Comparison of ENCODE assay signal across 18 cellular contexts in the genomic region with DNA sequence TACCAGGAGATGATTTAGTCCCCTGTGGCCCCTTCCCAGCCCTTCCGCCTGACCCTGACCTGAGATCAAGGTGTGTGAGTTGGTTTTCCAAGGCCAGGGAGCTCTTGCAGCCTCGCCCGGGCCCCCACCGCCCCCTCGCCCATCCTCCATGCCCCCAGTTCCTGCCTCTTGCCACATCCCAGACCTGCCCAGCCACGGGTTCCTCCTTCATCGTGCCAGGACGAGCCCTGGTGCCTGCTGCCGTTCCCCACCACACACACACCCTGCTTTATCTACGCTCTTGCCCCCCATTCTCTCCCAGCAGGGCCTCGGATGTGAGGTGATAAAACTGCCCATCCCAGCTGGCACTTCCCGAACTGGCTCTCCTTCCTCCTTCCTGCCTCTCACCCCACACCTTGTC. TPM values are rescaled to one million over a fixed set of nuclear protein-coding genes. Genes with fewer than 3 reads are reported as not detected.
A peak's percentile ranks its signal among the peaks of the same experiment; 100 is the strongest.
DNase-seq lines count a peak whose midpoint lies in the region; ATAC-seq and TF ChIP-seq lines count a peak whose summit lies in the region.
"Had no signal": no experiment of that assay in that cellular context is flagged by ENCODE, and none has a peak within 500 bp of the region (broad histone marks: within the 10 kb centered on the region; RNA-seq: fewer than 3 reads in every experiment).

No MANE protein-coding gene starts in this region.

- peak overlapping the region; percentile 84 for H3K9ac ChIP-seq in HCT116 (ENCODE audit: low read length)

- TF ChIP-seq CTCF in CD4-positive, alpha-beta T cell (IDR thresholded peaks at IDR 0.05): no peak
- TF ChIP-seq CTCF in HCT116 (IDR thresholded peaks at IDR 0.05 in 2 of 3, conservative IDR thresholded peaks at IDR 0.05 in 1 of 3; ENCODE audit: borderline replicate concordance in 1 of 3, insufficient read depth in 1 of 3, low read depth in 2 of 3, low read length in 2 of 3) (no peak), nephron (IDR thresholded peaks at IDR 0.05; ENCODE audit: unreplicated experiment in 3 of 3) (no peak)

- RAD21 ChIA-PET in HCT116 (lab: Charles Lee; ENCODE audit: low non-redundant PET in 1 of 2, low total read pairs in 2 of 2, uncharacterized antibody in 2 of 2, unreplicated experiment in 2 of 2): interaction anchor here in 1 of 2 experiments (0.6 kb wide), 1 partner anchor 14 kb away, joined by 3 read pairs; no protein-coding TSS in a partner anchor

- H3K4me3 Mint-ChIP-seq in CD4-positive, alpha-beta T cell: peak overlapping the region; percentile 47
- peak overlapping the region; percentile 91 for H3K4me3 Mint-ChIP-seq in activated naive CD8-positive, alpha-beta T cell treated with anti-CD3 and anti-CD28 coated beads, Interleukin-2, amount 50 U/mL, for 24 hours
- H3K4me3 Mint-ChIP-seq in nephron: peak overlapping the region; percentile 43 to 67 (median 64)

- H3K4me3 ChIP-seq in HCT116 (replicated peaks in 1 of 2; ENCODE audit: low read depth in 1 of 2, low read length in 2 of 2) (no peak overlapping the region), SJCRH30 (no peak overlapping the region)
- H3K4me3 ChIP-seq: testis had no signal

- DNase-seq in CD4-positive, alpha-beta T cell: no peak
- DNase-seq in HCT116 (ENCODE audit: low read depth, low spot score) (no peak), SJCRH30 (no peak), COLO829 (ENCODE audit: low spot score) (no peak)
- DNase-seq in activated naive CD8-positive, alpha-beta T cell treated with anti-CD3 and anti-CD28 coated beads, Interleukin-2, amount 50 U/mL, for 24 hours: no peak
- DNase-seq: activated CD4-positive, alpha-beta T cell treated with anti-CD3 and anti-CD28 coated beads, Interleukin-2, amount 50 U/mL, for 1 hour; COR-L47; GDM1; glutamatergic neuron; NCI-H187; NCI-H524 treated with DMSO at 0.1 percent for 48 hours; testis had no signal

- H3K27ac Mint-ChIP-seq in CD4-positive, alpha-beta T cell: no peak overlapping the region
- peak overlapping the region; percentile 91 for H3K27ac Mint-ChIP-seq in activated naive CD8-positive, alpha-beta T cell treated with anti-CD3 and anti-CD28 coated beads, Interleukin-2, amount 50 U/mL, for 24 hours
- peak overlapping the region in 2 of 3 experiments; percentile 22 to 34 for H3K27ac Mint-ChIP-seq in nephron

- no TSS peak for BruUV-seq in HCT116 (replicated peaks; lab: Mats Ljungman, UMichigan)

- ATAC-seq in CD4-positive, alpha-beta T cell (ENCODE audit: poor library complexity): no peak
- ATAC-seq in HCT116 (no peak), GM21737 (IDR thresholded peaks at IDR 0.05; ENCODE audit: unreplicated experiment) (no peak)
- ATAC-seq in activated naive CD8-positive, alpha-beta T cell treated with anti-CD3 and anti-CD28 coated beads, Interleukin-2, amount 50 U/mL, for 24 hours: no peak

- H3K79me2 ChIP-seq in HCT116 (ENCODE audit: insufficient read depth, low read length): peaks cover 92% of the 10 kb centered on the region

- no peaks in the 10 kb centered on the region for H3K36me3 Mint-ChIP-seq in CD4-positive, alpha-beta T cell (ENCODE audit: low read depth)
- peaks cover 29% of the 10 kb centered on the region for H3K36me3 Mint-ChIP-seq in activated naive CD8-positive, alpha-beta T cell treated with anti-CD3 and anti-CD28 coated beads, Interleukin-2, amount 50 U/mL, for 24 hours (ENCODE audit: low read depth)
- H3K36me3 Mint-ChIP-seq in nephron (ENCODE audit: low read depth): no peaks in the 10 kb centered on the region

- H3K4me1 Mint-ChIP-seq in CD4-positive, alpha-beta T cell (ENCODE audit: low read depth): peaks cover 42% of the 10 kb centered on the region
- H3K4me1 Mint-ChIP-seq in activated naive CD8-positive, alpha-beta T cell treated with anti-CD3 and anti-CD28 coated beads, Interleukin-2, amount 50 U/mL, for 24 hours: peaks cover 78% of the 10 kb centered on the region
- H3K4me1 Mint-ChIP-seq in nephron: peaks cover 47% of the 10 kb centered on the region

- no peak overlapping the region for H2AFZ ChIP-seq in HCT116 (ENCODE audit: low read depth, low read length, poor library complexity, severe bottlenecking)

- H3K9me3 ChIP-seq in CD4-positive, alpha-beta T cell (ENCODE audit: control insufficient read depth, low read length): no peaks in the 10 kb centered on the region
- H3K9me3 ChIP-seq in HCT116 (ENCODE audit: control insufficient read depth in 1 of 2, insufficient read depth in 1 of 2, low read depth in 1 of 2, low read length in 2 of 2) (no peaks in the 10 kb centered on the region), SJCRH30 (replicated peaks) (no peaks in the 10 kb centered on the region)
- H3K9me3 ChIP-seq: testis had no signal

- H3K9me2 ChIP-seq in HCT116 (ENCODE audit: insufficient read depth): no peaks in the 10 kb centered on the region

- H3K27ac ChIP-seq in CD4-positive, alpha-beta T cell (ENCODE audit: low read depth, low read length): no peak overlapping the region
- peak overlapping the region; percentile 85 for H3K27ac ChIP-seq in HCT116 (ENCODE audit: low read depth, low read length)
- no peak overlapping the region for H3K27ac ChIP-seq in SJCRH30
- H3K27ac ChIP-seq: epithelial cell of prostate, RWPE1, testis had no signal

- no peaks in the 10 kb centered on the region for H3K9me3 Mint-ChIP-seq in CD4-positive, alpha-beta T cell
- H3K9me3 Mint-ChIP-seq in activated naive CD8-positive, alpha-beta T cell treated with anti-CD3 and anti-CD28 coated beads, Interleukin-2, amount 50 U/mL, for 24 hours: no peaks in the 10 kb centered on the region
- no peaks in the 10 kb centered on the region for H3K9me3 Mint-ChIP-seq in nephron

- H4K20me1 ChIP-seq in HCT116 (ENCODE audit: insufficient read depth): no peaks in the 10 kb centered on the region

- H3K4me1 ChIP-seq in HCT116 (ENCODE audit: control insufficient read depth in 1 of 2, insufficient read depth in 2 of 2, low read length in 2 of 2) (peaks cover 62 to 100% of the 10 kb centered on the region in 2 experiments), SJCRH30 (peaks cover 33% of the 10 kb centered on the region)

- POLR2A ChIA-PET in CD4-positive, alpha-beta T cell (lab: Charles Lee): no interaction called here
- POLR2A ChIA-PET in HCT116 (lab: Charles Lee): no interaction called here

- H3K36me3 ChIP-seq in HCT116 (ENCODE audit: control insufficient read depth in 1 of 2, insufficient read depth in 2 of 2, low read length in 2 of 2) (peaks cover 4 to 24% of the 10 kb centered on the region in 2 experiments; a peak in 3 of 4 replicates), SJCRH30 (no peaks in the 10 kb centered on the region)

- CTCF ChIA-PET in CD4-positive, alpha-beta T cell (lab: Charles Lee): no interaction called here
- CTCF ChIA-PET in HCT116 (lab: Charles Lee): no interaction called here

- peaks cover 22% of the 10 kb centered on the region for H3K27me3 Mint-ChIP-seq in CD4-positive, alpha-beta T cell
- H3K27me3 Mint-ChIP-seq in activated naive CD8-positive, alpha-beta T cell treated with anti-CD3 and anti-CD28 coated beads, Interleukin-2, amount 50 U/mL, for 24 hours: no peaks in the 10 kb centered on the region
- peaks cover 44% of the 10 kb centered on the region for H3K27me3 Mint-ChIP-seq in nephron (ENCODE audit: low read depth)

- no peaks in the 10 kb centered on the region for H3K27me3 ChIP-seq in CD4-positive, alpha-beta T cell (ENCODE audit: control insufficient read depth, insufficient read depth, low read length)
- H3K27me3 ChIP-seq in HCT116 (ENCODE audit: insufficient read depth, low read length) (no peaks in the 10 kb centered on the region), SJCRH30 (0 out of 2 replicates have a peak, but pooled peaks cover 2% of the 10 kb centered on the region)
- H3K27me3 ChIP-seq: testis had no signal

- H3K4me2 ChIP-seq in HCT116 (ENCODE audit: low read length): peak overlapping the region; percentile 96

- no peak for TF ChIP-seq RAD21 in HCT116 (IDR thresholded peaks at IDR 0.05; ENCODE audit: low read depth)

- no peak for TF ChIP-seq POLR2A in HCT116 (IDR thresholded peaks at IDR 0.05; ENCODE audit: borderline replicate concordance, extremely low read depth, insufficient read depth, insufficient read length)

- intact Hi-C loops in CD4-positive, alpha-beta T cell (cut with DNase I, micrococcal nuclease): no loop called here
- intact Hi-C loops in HCT116 (cut with micrococcal nuclease): no loop called here

TF ChIP-seq in HCT116, 20 proteins besides CTCF, POLR2A, EP300 and RAD21:
- TF ChIP-seq JUND (IDR thresholded peaks at IDR 0.05): no peak
- peak; percentile 41; the same call in 1 of the 2 replicates for TF ChIP-seq POLR2AphosphoS5 (IDR thresholded peaks at IDR 0.05; ENCODE audit: low read depth, low read length)
- TF ChIP-seq, protein P1, sequence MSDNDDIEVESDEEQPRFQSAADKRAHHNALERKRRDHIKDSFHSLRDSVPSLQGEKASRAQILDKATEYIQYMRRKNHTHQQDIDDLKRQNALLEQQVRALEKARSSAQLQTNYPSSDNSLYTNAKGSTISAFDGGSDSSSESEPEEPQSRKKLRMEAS (IDR thresholded peaks at IDR 0.05): no peak

RNA-seq across cellular contexts. Expression of a gene that starts 1.4 kb away (rescaled TPM):
- under 1 TPM; 0.17 to 0.30 TPM for total RNA-seq in CD4-positive, alpha-beta T cell
- 75.4 TPM for total RNA-seq in HCT116 (2021; ENCODE audit: unreplicated experiment)
- 105 and 129 TPM in 2 replicates for polyA plus RNA-seq in HCT116 (2012)
- total RNA-seq in SJCRH30 (2014; rRNA removed; shearing (Covaris generic)): 1.1 and 1.7 TPM in 2 replicates

RNA-seq across cellular contexts. Expression of a gene that starts 18.7 kb away (rescaled TPM):
- total RNA-seq in CD4-positive, alpha-beta T cell: 10 to 100 TPM; 13.9 to 16.7 TPM
- total RNA-seq in HCT116 (2021; ENCODE audit: unreplicated experiment): not detected
- 0.04 and 0.05 TPM in 2 replicates for polyA plus RNA-seq in HCT116 (2012)
- not detected in 2 replicates for total RNA-seq in SJCRH30 (2014; rRNA removed; shearing (Covaris generic))
- total RNA-seq: pulmonary artery endothelial cell had no signal
- polyA plus RNA-seq: keratinocyte had no signal

RNA-seq across cellular contexts. Expression of a gene that starts 41.3 kb away (rescaled TPM):
- total RNA-seq in CD4-positive, alpha-beta T cell: 1 to 10 TPM; 7.9 to 8.8 TPM
- total RNA-seq in HCT116 (2021; ENCODE audit: unreplicated experiment): 6.5 TPM
- 5.2 and 5.6 TPM in 2 replicates for polyA plus RNA-seq in HCT116 (2012)
- 1.2 and 2.1 TPM in 2 replicates for total RNA-seq in SJCRH30 (2014; rRNA removed; shearing (Covaris generic))

Comparison
In these comparisons a context has a peak if more than half of its experiments do, and no peak if none do; other contexts are left out.
1. RNA of a gene that starts 1.4 kb away (total RNA-seq): 75.4 TPM in HCT116 (single experiment); 1.1 to 1.7 TPM in SJCRH30 and 0.17 to 0.30 TPM in CD4-positive, alpha-beta T cell; every median in the first group is over 10 times any median in the second.
2. RNA of a gene that starts 18.7 kb away (total RNA-seq): 13.9 to 16.7 TPM in CD4-positive, alpha-beta T cell; not detected in HCT116 (single experiment) and not detected in SJCRH30; every median in the first group is over 10 times any median in the second.
3. Peak in every context shown above with its lines, with median percentiles within 50 percentile points of each other: H3K4me3 Mint-ChIP-seq.